In genomic region chr5:2763533-2763794, GRCh38 we compare ENCODE assay signal across 1 cellular context.
TF ChIP-seq lines count a peak whose summit lies in the region.

No MANE protein-coding gene starts in this region.

TF ChIP-seq in H1, 55 proteins besides CTCF, POLR2A, EP300 and RAD21:
- no peak for TF ChIP-seq TCF12 (IDR thresholded peaks at IDR 0.05; ENCODE audit: low read depth, low read length)
- TF ChIP-seq SRF (IDR thresholded peaks at IDR 0.05; ENCODE audit: low read depth, low read length) = no peak
- no peak for TF ChIP-seq CTBP2 (IDR thresholded peaks at IDR 0.05; ENCODE audit: borderline replicate concordance, insufficient read depth, insufficient read length, low read length)
- no peak for TF ChIP-seq TAF7 (optimal IDR thresholded peaks at IDR 0.05; ENCODE audit: borderline replicate concordance, low read depth, low read length)
- no peak for TF ChIP-seq CBX8 (IDR thresholded peaks at IDR 0.05; ENCODE audit: borderline replicate concordance, low read depth, low read length)
- no peak for TF ChIP-seq JUND (IDR thresholded peaks at IDR 0.05; ENCODE audit: low read length)
TF ChIP-seq in H1: peak in this region for 0.
